In genomic region chr3:119311191-119311925, GRCh38 we compare ENCODE assay signal across 1 cellular context.
TF ChIP-seq lines count a peak whose summit lies in the region.

No MANE protein-coding gene starts in this region.

TF ChIP-seq in WTC11, 78 proteins besides CTCF, POLR2A, EP300 and RAD21 (continued from another document):
- TF ChIP-seq PRDM15 (CRISPR knock-in tag; IDR thresholded peaks at IDR 0.05) (no peak), NR2C2 (CRISPR knock-in tag; IDR thresholded peaks at IDR 0.05) (no peak), ZBTB43 (CRISPR knock-in tag; IDR thresholded peaks at IDR 0.05) (no peak), GTF2I (CRISPR knock-in tag; conservative IDR thresholded peaks at IDR 0.05) (no peak), HMGXB4 (CRISPR knock-in tag; IDR thresholded peaks at IDR 0.05) (no peak), ERG (CRISPR knock-in tag; IDR thresholded peaks at IDR 0.05) (no peak), PREB (CRISPR knock-in tag; IDR thresholded peaks at IDR 0.05; ENCODE audit: borderline replicate concordance) (no peak), CREB1 (CRISPR knock-in tag; IDR thresholded peaks at IDR 0.05) (no peak)
